Comparison of ENCODE assay signal across 20 cellular contexts in the genomic region with DNA sequence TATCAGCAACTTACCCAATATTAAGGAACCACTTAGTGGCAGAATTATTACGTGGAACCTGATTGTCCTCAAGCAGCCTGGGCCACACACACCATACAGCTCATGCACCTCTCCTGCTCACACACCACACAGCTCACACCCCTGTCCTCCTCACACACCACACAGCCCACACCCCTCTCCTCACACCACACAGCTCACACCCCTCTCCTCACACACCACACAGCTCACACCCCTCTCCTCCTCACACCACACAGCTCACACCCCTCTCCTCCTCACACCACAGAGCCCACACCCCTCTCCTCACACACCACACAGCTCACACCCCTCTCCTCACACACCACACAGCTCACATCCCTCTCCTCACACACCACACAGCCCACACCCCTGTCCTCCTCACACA. TPM values are rescaled to one million over a fixed set of nuclear protein-coding genes. Genes with fewer than 3 reads are reported as not detected.
A peak's percentile ranks its signal among the peaks of the same experiment; 100 is the strongest.
DNase-seq lines count a peak whose midpoint lies in the region; ATAC-seq and TF ChIP-seq lines count a peak whose summit lies in the region.
"Had no signal": no experiment of that assay in that cellular context is flagged by ENCODE, and none has a peak within 500 bp of the region (broad histone marks: within the 10 kb centered on the region; RNA-seq: fewer than 3 reads in every experiment).

No MANE protein-coding gene starts in this region.

- no peak for TF ChIP-seq EP300 in esophagus muscularis mucosa (IDR thresholded peaks at IDR 0.05)

- no peaks in the 10 kb centered on the region for H3K79me2 ChIP-seq in osteoblast (ENCODE audit: insufficient read depth, low read length)

- ATAC-seq in GM21367 (IDR thresholded peaks at IDR 0.05; ENCODE audit: unreplicated experiment) (no peak), HG03045 (IDR thresholded peaks at IDR 0.05; ENCODE audit: unreplicated experiment) (no peak)
- ATAC-seq: natural killer cell had no signal

- H3K4me3 ChIP-seq in adipocyte (ENCODE audit: low read length) (no peak overlapping the region), esophagus muscularis mucosa (no peak overlapping the region), osteoblast (ENCODE audit: insufficient read depth, low read length) (no peak overlapping the region), thyroid gland (replicated peaks in 1 of 3) (no peak overlapping the region), Peyer's patch (no peak overlapping the region)
- H3K4me3 ChIP-seq: SJSA1 had no signal

- H2AFZ ChIP-seq in osteoblast (ENCODE audit: low read length) = no peak overlapping the region

- TF ChIP-seq CTCF in esophagus muscularis mucosa (IDR thresholded peaks at IDR 0.05) (no peak), osteoblast (IDR thresholded peaks at IDR 0.05; ENCODE audit: extremely low read depth, low read depth, low read length) (no peak), thyroid gland (IDR thresholded peaks at IDR 0.05) (no peak), Peyer's patch (IDR thresholded peaks at IDR 0.05) (no peak)

- H3K36me3 ChIP-seq in adipocyte (ENCODE audit: control insufficient read depth, insufficient read depth, low read length, severe bottlenecking) (peaks cover 13% of the 10 kb centered on the region), esophagus muscularis mucosa (peaks cover 0 to 7% (median 2%) of the 10 kb centered on the region in 4 donors), osteoblast (ENCODE audit: insufficient read depth, low read length) (peaks cover 7% of the 10 kb centered on the region), thyroid gland (peaks cover 0 to 3% of the 10 kb centered on the region in 2 donors), Peyer's patch (no peaks in the 10 kb centered on the region)
- H3K36me3 ChIP-seq: WERI-Rb-1 had no signal

- peaks cover 37% of the 10 kb centered on the region for H3K4me1 ChIP-seq in adipocyte (ENCODE audit: control insufficient read depth, insufficient read depth, low read length)
- peaks cover 8 to 27% (median 24%) of the 10 kb centered on the region in 4 donors for H3K4me1 ChIP-seq in esophagus muscularis mucosa
- peaks cover 17% of the 10 kb centered on the region for H3K4me1 ChIP-seq in osteoblast (ENCODE audit: insufficient read depth, low read length)
- peaks cover 11 to 12% of the 10 kb centered on the region in 2 donors for H3K4me1 ChIP-seq in thyroid gland
- H3K4me1 ChIP-seq in Peyer's patch = peaks cover 0 to 6% (median 0%) of the 10 kb centered on the region in 4 donors

- H3K4me2 ChIP-seq in osteoblast (ENCODE audit: insufficient read depth, low read length) = peak overlapping the region; percentile 62

- H3K27me3 ChIP-seq in adipocyte (replicated peaks; ENCODE audit: control insufficient read depth, insufficient read depth, low read length) (no peaks in the 10 kb centered on the region), esophagus muscularis mucosa (no peaks in the 10 kb centered on the region), osteoblast (ENCODE audit: insufficient read depth, low read length) (no peaks in the 10 kb centered on the region), thyroid gland (no peaks in the 10 kb centered on the region), Peyer's patch (no peaks in the 10 kb centered on the region)
- H3K27me3 ChIP-seq: SJSA1 had no signal

- H4K20me1 ChIP-seq in osteoblast (ENCODE audit: insufficient read depth, low read length) = no peaks in the 10 kb centered on the region

- WGBS in esophagus muscularis mucosa = 91% methylated on average over 1 of the region's 1 CpG
- 82 to 89% methylated on average over 1 of the region's 1 CpG for WGBS in thyroid gland, 2 donors

- no peak for DNase-seq in adipocyte (ENCODE audit: low read depth)
- DNase-seq in esophagus muscularis mucosa (ENCODE audit: extremely low spot score) = no peak
- DNase-seq in osteoblast (ENCODE audit: insufficient read length, low spot score, missing footprints) = no peak
- no peak for DNase-seq in thyroid gland
- no peak for DNase-seq in cerebellar nuclear complex (lab: John Stamatoyannopoulos, UW)
- DNase-seq in Peyer's patch = no peak
- DNase-seq: activated CD8-positive, alpha-beta memory T cell treated with anti-CD3 and anti-CD28 coated beads, Interleukin-2, amount 50 U/mL, for 48 hours; activated effector memory CD4-positive, alpha-beta T cell treated with anti-CD3 and anti-CD28 coated beads, Interleukin-2, amount 50 U/mL, for 16 hours; amniotic stem cell; caudate nucleus; COR-L47; natural killer cell; NCI-H1105 treated with DMSO at 0.1 percent for 48 hours; NCI-H526 treated with DMSO at 0.1 percent for 48 hours; posterior cingulate gyrus had no signal

- peak overlapping the region; percentile 58 to 72 (median 66) for H3K27ac ChIP-seq in esophagus muscularis mucosa (replicated peaks in 1 of 4)
- H3K27ac ChIP-seq in osteoblast (ENCODE audit: low read depth, low read length) = peak overlapping the region; percentile 74
- H3K27ac ChIP-seq in thyroid gland = peak overlapping the region; percentile 46 to 72 (median 57)
- peak overlapping the region in 2 of 4 donors; percentile 50 to 55 for H3K27ac ChIP-seq in Peyer's patch
- H3K27ac ChIP-seq: SJSA1, WERI-Rb-1 had no signal

- peak overlapping the region; percentile 78 for H3K9ac ChIP-seq in adipocyte (ENCODE audit: low read length)

- TF ChIP-seq POLR2A in esophagus muscularis mucosa (IDR thresholded peaks at IDR 0.05; ENCODE audit: low read depth) = no peak
- TF ChIP-seq POLR2A in thyroid gland (IDR thresholded peaks at IDR 0.05) = no peak
- TF ChIP-seq POLR2A in Peyer's patch (IDR thresholded peaks at IDR 0.05) = no peak

- no peaks in the 10 kb centered on the region for H3K9me3 ChIP-seq in adipocyte (ENCODE audit: control insufficient read depth, low read length)
- no peaks in the 10 kb centered on the region for H3K9me3 ChIP-seq in esophagus muscularis mucosa
- H3K9me3 ChIP-seq in osteoblast (ENCODE audit: low read depth, low read length) = no peaks in the 10 kb centered on the region
- H3K9me3 ChIP-seq in thyroid gland = no peaks in the 10 kb centered on the region
- H3K9me3 ChIP-seq in Peyer's patch = no peaks in the 10 kb centered on the region
- H3K9me3 ChIP-seq: SJSA1 had no signal

- intact Hi-C loops in esophagus muscularis mucosa (cut with DNase I) (no loop called here), thyroid gland (cut with DNase I) (no loop called here)

RNA-seq across cellular contexts. Expression of gene LAMC2, which starts 36.8 kb away (rescaled TPM):
- 10 to 100 TPM; 11.2 to 32.6 (median 14.9) TPM for total RNA-seq in esophagus muscularis mucosa
- 3.3 and 3.5 TPM in 2 replicates for total RNA-seq in osteoblast
- 10 to 100 TPM; 24.3 to 53.4 (median 27.9) TPM for total RNA-seq in thyroid gland
- total RNA-seq in Peyer's patch = 10 to 100 TPM in 3 of 4 donors, 1 to 10 TPM in 1; 3.3 to 29.7 (median 17.3) TPM
- total RNA-seq: natural killer cell; T-helper 2 cell treated with Interferon-gamma antibody and Interleukin-4, amounts not matched to agents 100 ng/mL and 5 ng/mL, for 36 hours had no signal
